In genomic region chr1:109201123-109201703, GRCh38 we compare ENCODE assay signal across 8 cellular contexts. TPM values are rescaled to one million over a fixed set of nuclear protein-coding genes. Genes with fewer than 3 reads are reported as not detected.
DNase-seq lines count a peak whose midpoint lies in the region; ATAC-seq and TF ChIP-seq lines count a peak whose summit lies in the region.

No MANE protein-coding gene starts in this region.

- H3K27ac ChIP-seq in foreskin keratinocyte: no peak overlapping the region

- no peaks in the 10 kb centered on the region for H3K27me3 Mint-ChIP-seq in activated T-cell treated with anti-CD3 and anti-CD28 coated beads, Interleukin-2, amount 50 U/mL, for 72 hours (ENCODE audit: low read depth)

- intact Hi-C loops in sciatic nerve (cut with DNase I): no loop called here

- peak; percentile 84 to 91 for ATAC-seq in activated T-cell treated with anti-CD3 and anti-CD28 coated beads, Interleukin-2, amount 50 U/mL, for 72 hours (replicated peaks in 1 of 2)
- ATAC-seq in foreskin keratinocyte (peak; percentile 73), sciatic nerve (peak; percentile 60)

- no peaks in the 10 kb centered on the region for H3K27me3 ChIP-seq in foreskin keratinocyte

- H3K4me1 ChIP-seq in foreskin keratinocyte: peaks cover 18% of the 10 kb centered on the region

- TF ChIP-seq CTCF in GM12873 (IDR thresholded peaks at IDR 0.05; ENCODE audit: insufficient read depth, low read depth, low read length, missing control alignments): peak; percentile 74
- TF ChIP-seq CTCF in foreskin keratinocyte (conservative IDR thresholded peaks at IDR 0.05): peak; percentile 98

- no peaks in the 10 kb centered on the region for H3K9me3 Mint-ChIP-seq in activated T-cell treated with anti-CD3 and anti-CD28 coated beads, Interleukin-2, amount 50 U/mL, for 72 hours

- DNase-seq in 8988T (peak; percentile 38), NCI-H446 treated with DMSO at 0.1 percent for 48 hours (lab: John Stamatoyannopoulos, UW) (peak; percentile 38), foreskin keratinocyte (peak; percentile 77 to 84), sciatic nerve (ENCODE audit: low spot score) (no peak), NCI-H2029 treated with DMSO at 0.1 percent for 48 hours (lab: John Stamatoyannopoulos, UW) (no peak)
- peak; percentile 79 to 83 for DNase-seq in activated T-cell treated with anti-CD3 and anti-CD28 coated beads, Interleukin-2, amount 50 U/mL, for 72 hours
- no peak for DNase-seq in effector CD8-positive, alpha-beta T cell (lab: John Stamatoyannopoulos, UW)

- H3K36me3 Mint-ChIP-seq in activated T-cell treated with anti-CD3 and anti-CD28 coated beads, Interleukin-2, amount 50 U/mL, for 72 hours (ENCODE audit: insufficient read depth in 2 of 2): no peaks in the 10 kb centered on the region

- peak overlapping the region; percentile 14 for H3K27ac Mint-ChIP-seq in activated T-cell treated with anti-CD3 and anti-CD28 coated beads, Interleukin-2, amount 50 U/mL, for 72 hours

- peaks cover 30% of the 10 kb centered on the region for H3K4me1 Mint-ChIP-seq in activated T-cell treated with anti-CD3 and anti-CD28 coated beads, Interleukin-2, amount 50 U/mL, for 72 hours (ENCODE audit: low read depth)

- H3K4me3 Mint-ChIP-seq in activated T-cell treated with anti-CD3 and anti-CD28 coated beads, Interleukin-2, amount 50 U/mL, for 72 hours: no peak overlapping the region

RNA-seq across cellular contexts. Expression of gene SARS1, which starts 12.5 kb away (rescaled TPM):
- total RNA-seq in activated T-cell treated with anti-CD3 and anti-CD28 coated beads, Interleukin-2, amount 50 U/mL, for 72 hours: 100 to 1,000 TPM; 413 to 456 TPM
- 225 and 279 TPM in 2 replicates for total RNA-seq in foreskin keratinocyte
- 189 and 238 TPM in 2 replicates for polyA plus RNA-seq in foreskin keratinocyte
- total RNA-seq in sciatic nerve: 123 TPM

RNA-seq across cellular contexts. Expression of gene CELSR2, which starts 48.1 kb away (rescaled TPM):
- 1 to 10 TPM; 2.5 to 3.1 TPM for total RNA-seq in activated T-cell treated with anti-CD3 and anti-CD28 coated beads, Interleukin-2, amount 50 U/mL, for 72 hours
- total RNA-seq in foreskin keratinocyte: 14.1 and 16.0 TPM in 2 replicates
- 7.9 and 8.1 TPM in 2 replicates for polyA plus RNA-seq in foreskin keratinocyte
- 24.0 TPM for total RNA-seq in sciatic nerve

Comparison
In these comparisons a context has a peak if more than half of its experiments do, and no peak if none do; other contexts are left out.
1. DNase-seq: peak in 8988T (single experiment), NCI-H446 treated with DMSO at 0.1 percent for 48 hours (single experiment), activated T-cell treated with anti-CD3 and anti-CD28 coated beads, Interleukin-2, amount 50 U/mL, for 72 hours (2 of 2) and foreskin keratinocyte (2 of 2); none in sciatic nerve (single experiment), NCI-H2029 treated with DMSO at 0.1 percent for 48 hours (single experiment) and effector CD8-positive, alpha-beta T cell (single experiment).
2. Peak in every context shown above with its lines, with median percentiles within 50 percentile points of each other: ATAC-seq.